ENCODE assay signal across 8 cellular contexts in genomic region chr3:119676771-119677640, GRCh38. TPM values are rescaled to one million over a fixed set of nuclear protein-coding genes. Genes with fewer than 3 reads are reported as not detected.
A peak's percentile ranks its signal among the peaks of the same experiment; 100 is the strongest.
DNase-seq lines count a peak whose midpoint lies in the region; ATAC-seq, FAIRE-seq and TF ChIP-seq lines count a peak whose summit lies in the region.

COX17 (minus strand) TSS chr3:119677406; CDS start chr3:119677310, 96 bp downstream.

- peak within 1 kb of the TSS; percentile 96 to 98 for H3K27ac Mint-ChIP-seq in natural killer cell treated with Interleukin-12 subunit alpha and Interleukin-12 subunit beta and Interleukin-15 and Interleukin-18, amount 100 ng/mL, for 72 hours

- peaks cover 8% of the 10 kb centered on the region for H4K20me1 ChIP-seq in Loucy (ENCODE audit: insufficient read depth, low read length, poor library complexity, severe bottlenecking)

- no peaks in the 10 kb centered on the region for H3F3A ChIP-seq in Loucy (ENCODE audit: low read depth)

- peaks cover 38% of the 10 kb centered on the region for H3K4me1 ChIP-seq in Loucy (ENCODE audit: insufficient read depth, low read length, poor library complexity, severe bottlenecking)

- peak; percentile 94 to 96 for ATAC-seq in natural killer cell treated with Interleukin-12 subunit alpha and Interleukin-12 subunit beta and Interleukin-15 and Interleukin-18, amount 100 ng/mL, for 72 hours
- peak; percentile 91 for ATAC-seq in stimulated activated naive CD8-positive, alpha-beta T cell treated with anti-CD3 and anti-CD28 coated beads, Interleukin-15, Interleukin-2, amounts not matched to agents 100 U/mL and 50 U/mL, for 24 hours

- H3K27me3 ChIP-seq in Loucy (ENCODE audit: insufficient read depth, low read length, poor library complexity, severe bottlenecking) = no peaks in the 10 kb centered on the region

- peaks cover 2% of the 10 kb centered on the region for H3K36me3 Mint-ChIP-seq in natural killer cell treated with Interleukin-12 subunit alpha and Interleukin-12 subunit beta and Interleukin-15 and Interleukin-18, amount 100 ng/mL, for 72 hours

- no peaks in the 10 kb centered on the region for H3K9me3 Mint-ChIP-seq in natural killer cell treated with Interleukin-12 subunit alpha and Interleukin-12 subunit beta and Interleukin-15 and Interleukin-18, amount 100 ng/mL, for 72 hours

- TF ChIP-seq POLR2A in H54 (IDR thresholded peaks at IDR 0.05; ENCODE audit: low read depth, low read length) = peak; percentile 37; the same call in 1 of the 2 replicates
- TF ChIP-seq POLR2A in Raji (IDR thresholded peaks at IDR 0.05; ENCODE audit: insufficient read depth, low read depth, low read length) = peak; percentile 68

- peaks cover 37% of the 10 kb centered on the region for H3K79me2 ChIP-seq in Loucy (ENCODE audit: insufficient read depth, low read length)

- peak; percentile 97 for DNase-seq in EH (ENCODE audit: low read depth)
- DNase-seq in H54 (ENCODE audit: insufficient read length, low spot score) = peak; percentile 71
- peak; percentile 92 for DNase-seq in activated T-helper 9 cell treated with anti-CD3 and anti-CD28 coated beads, Interleukin-2, amount 50 U/mL, for 16 hours (ENCODE audit: low read depth)
- peak; percentile 97 for DNase-seq in fibroblast of pulmonary artery (ENCODE audit: low read depth)
- peak; percentile 95 for DNase-seq in natural killer cell treated with Interleukin-12 subunit alpha and Interleukin-12 subunit beta and Interleukin-15 and Interleukin-18, amount 100 ng/mL, for 72 hours (ENCODE audit: low spot score)
- peak; percentile 94 for DNase-seq in stimulated activated naive CD8-positive, alpha-beta T cell treated with anti-CD3 and anti-CD28 coated beads, Interleukin-15, Interleukin-2, amounts not matched to agents 100 U/mL and 50 U/mL, for 24 hours

- peak within 1 kb of the TSS; percentile 85 for H2AFZ ChIP-seq in Loucy (ENCODE audit: low read length)

- peaks cover 26 to 30% of the 10 kb centered on the region in 2 donors for H3K4me1 Mint-ChIP-seq in natural killer cell treated with Interleukin-12 subunit alpha and Interleukin-12 subunit beta and Interleukin-15 and Interleukin-18, amount 100 ng/mL, for 72 hours (ENCODE audit: low read depth in 2 of 2)

- H3K36me3 ChIP-seq in Loucy (ENCODE audit: insufficient read depth, low read length) = peaks cover 12% of the 10 kb centered on the region; the same call in 1 of the 2 replicates

- peak within 1 kb of the TSS; percentile 86 for H3K9ac ChIP-seq in Loucy (ENCODE audit: low read depth, low read length, poor library complexity, severe bottlenecking)

- H3K4me3 Mint-ChIP-seq in natural killer cell treated with Interleukin-12 subunit alpha and Interleukin-12 subunit beta and Interleukin-15 and Interleukin-18, amount 100 ng/mL, for 72 hours = peak within 1 kb of the TSS; percentile 89

- H3K4me3 ChIP-seq in Loucy (ENCODE audit: low read length, poor library complexity, severe bottlenecking) (peak within 1 kb of the TSS; percentile 91), fibroblast of pulmonary artery (replicated peaks; ENCODE audit: low read depth, low read length) (peak within 1 kb of the TSS; percentile 71)

- no peaks in the 10 kb centered on the region for H3K9me3 ChIP-seq in Loucy (ENCODE audit: insufficient read depth, low read depth, low read length)

- TF ChIP-seq CTCF in Loucy (conservative IDR thresholded peaks at IDR 0.05; ENCODE audit: low read length) (no peak), fibroblast of pulmonary artery (IDR thresholded peaks at IDR 0.05; ENCODE audit: low read length, missing control alignments) (no peak)

- H3K9me2 ChIP-seq in Loucy (replicated peaks; ENCODE audit: low read depth, low read length) = no peaks in the 10 kb centered on the region

- no peaks in the 10 kb centered on the region for H3K27me3 Mint-ChIP-seq in natural killer cell treated with Interleukin-12 subunit alpha and Interleukin-12 subunit beta and Interleukin-15 and Interleukin-18, amount 100 ng/mL, for 72 hours

- peak within 1 kb of the TSS; percentile 86 for H3K4me2 ChIP-seq in Loucy (ENCODE audit: low read depth, low read length, poor library complexity, severe bottlenecking)

- FAIRE-seq in H54 (lab: Jason Lieb, UNC) = peak; percentile 85

RNA-seq across cellular contexts. Expression of gene COX17, which starts in this region (rescaled TPM):
- 10 to 100 TPM; 98.7 to 99.9 TPM for total RNA-seq in natural killer cell treated with Interleukin-12 subunit alpha and Interleukin-12 subunit beta and Interleukin-15 and Interleukin-18, amount 100 ng/mL, for 72 hours

Comparison
In these comparisons a context has a peak if more than half of its experiments do, and no peak if none do; other contexts are left out.
1. Peak in every context shown above with its lines: DNase-seq, ATAC-seq and H3K4me3 ChIP-seq.